ENCODE assay signal across 1 cellular context in genomic region chr6:134754013-134754690, GRCh38.
TF ChIP-seq lines count a peak whose summit lies in the region.

No MANE protein-coding gene starts in this region.

TF ChIP-seq in IMR-90, 13 proteins besides CTCF, POLR2A, EP300 and RAD21:
- TF ChIP-seq RCOR1 (IDR thresholded peaks at IDR 0.05; ENCODE audit: insufficient replicate concordance, low read length) (no peak), ELK1 (IDR thresholded peaks at IDR 0.05; ENCODE audit: borderline replicate concordance, low read depth, low read length) (no peak), MAZ (IDR thresholded peaks at IDR 0.05; ENCODE audit: borderline replicate concordance, low read depth, low read length) (no peak), CEBPB (IDR thresholded peaks at IDR 0.05; ENCODE audit: low read depth, low read length) (no peak), MXI1 (IDR thresholded peaks at IDR 0.05; ENCODE audit: borderline replicate concordance, low read depth, low read length) (no peak), NFE2L2 (IDR thresholded peaks at IDR 0.05; ENCODE audit: low read depth, low read length) (no peak), SMC3 (IDR thresholded peaks at IDR 0.05; ENCODE audit: low read depth, low read length) (no peak), FOS (IDR thresholded peaks at IDR 0.05; ENCODE audit: low read depth, low read length) (no peak), MAFK (IDR thresholded peaks at IDR 0.05; ENCODE audit: low read depth, low read length) (no peak), BHLHE40 (IDR thresholded peaks at IDR 0.05; ENCODE audit: low read depth, low read length) (no peak), CHD1 (IDR thresholded peaks at IDR 0.05; ENCODE audit: low read depth, low read length) (no peak), RFX5 (IDR thresholded peaks at IDR 0.05; ENCODE audit: low read depth, low read length) (no peak)
- TF ChIP-seq, protein P1, sequence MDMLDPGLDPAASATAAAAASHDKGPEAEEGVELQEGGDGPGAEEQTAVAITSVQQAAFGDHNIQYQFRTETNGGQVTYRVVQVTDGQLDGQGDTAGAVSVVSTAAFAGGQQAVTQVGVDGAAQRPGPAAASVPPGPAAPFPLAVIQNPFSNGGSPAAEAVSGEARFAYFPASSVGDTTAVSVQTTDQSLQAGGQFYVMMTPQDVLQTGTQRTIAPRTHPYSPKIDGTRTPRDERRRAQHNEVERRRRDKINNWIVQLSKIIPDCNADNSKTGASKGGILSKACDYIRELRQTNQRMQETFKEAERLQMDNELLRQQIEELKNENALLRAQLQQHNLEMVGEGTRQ (IDR thresholded peaks at IDR 0.05; ENCODE audit: low read depth, low read length): no peak
